ENCODE assay signal across 25 cellular contexts in the genomic region with DNA sequence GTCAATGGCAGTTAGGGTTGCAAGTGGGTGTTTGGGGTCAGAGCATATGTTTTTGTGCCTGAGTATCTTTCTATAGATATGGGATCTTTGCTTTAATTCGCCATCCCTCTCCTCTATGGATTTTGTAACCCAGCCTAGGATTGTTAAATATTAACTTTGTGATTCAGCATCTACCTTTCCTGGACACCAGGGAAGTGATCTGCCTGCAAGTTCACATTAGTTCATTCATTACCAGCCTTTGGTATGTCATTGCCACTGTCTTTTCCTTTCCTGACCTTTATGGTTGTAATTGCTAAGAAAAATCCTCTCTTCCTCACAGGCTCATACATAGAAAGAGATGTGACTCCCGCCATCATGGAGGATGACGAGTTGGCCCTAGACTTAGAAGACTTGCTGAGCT.
"Had no signal": no experiment of that assay in that cellular context is flagged by ENCODE, and none has a peak within 500 bp of the region (broad histone marks: within the 10 kb centered on the region; RNA-seq: fewer than 3 reads in every experiment).

No MANE protein-coding gene starts in this region.

- H3K4me3 Mint-ChIP-seq: activated CD4-positive, alpha-beta T cell treated with anti-CD3 and anti-CD28 coated beads, Interleukin-2, amount 10 ng/mL, durations not matched to agents 7 days and 5 days; activated CD8-positive, alpha-beta T cell treated with anti-CD3 and anti-CD28 coated beads, Interleukin-2, amount 10 ng/mL, durations not matched to agents 7 days and 5 days; activated naive CD4-positive, alpha-beta T cell treated with anti-CD3 and anti-CD28 coated beads, Interleukin-2, amount 10 ng/mL, durations not matched to agents 7 days and 5 days; activated naive CD8-positive, alpha-beta T cell; activated naive CD8-positive, alpha-beta T cell treated with anti-CD3 and anti-CD28 coated beads, Interleukin-2, amount 50 U/mL, for 24 hours; activated T-cell treated with anti-CD3 and anti-CD28 coated beads, Interleukin-2, amount 50 U/mL, for 24 hours had no signal

- ATAC-seq: activated CD8-positive, alpha-beta T cell treated with anti-CD3 and anti-CD28 coated beads, Interleukin-2, amount 10 ng/mL, durations not matched to agents 7 days and 5 days; activated naive CD8-positive, alpha-beta T cell treated with anti-CD3 and anti-CD28 coated beads, Interleukin-2, amount 50 U/mL, for 24 hours had no signal

- H3K4me2 ChIP-seq: PC-9 had no signal

- H3K27me3 Mint-ChIP-seq: activated CD4-positive, alpha-beta T cell treated with anti-CD3 and anti-CD28 coated beads, Interleukin-2, amount 10 ng/mL, durations not matched to agents 7 days and 5 days; activated naive CD4-positive, alpha-beta T cell treated with anti-CD3 and anti-CD28 coated beads, Interleukin-2, amount 10 ng/mL, durations not matched to agents 7 days and 5 days; activated naive CD8-positive, alpha-beta T cell treated with anti-CD3 and anti-CD28 coated beads, Interleukin-2, amount 50 U/mL, for 24 hours; activated T-cell treated with anti-CD3 and anti-CD28 coated beads, Interleukin-2, amount 50 U/mL, for 24 hours; brain had no signal

- H3K9me3 Mint-ChIP-seq: activated CD4-positive, alpha-beta T cell treated with anti-CD3 and anti-CD28 coated beads, Interleukin-2, amount 10 ng/mL, durations not matched to agents 7 days and 5 days; activated naive CD4-positive, alpha-beta T cell treated with anti-CD3 and anti-CD28 coated beads, Interleukin-2, amount 10 ng/mL, durations not matched to agents 7 days and 5 days; activated naive CD8-positive, alpha-beta T cell treated with anti-CD3 and anti-CD28 coated beads, Interleukin-2, amount 50 U/mL, for 24 hours; activated T-cell treated with anti-CD3 and anti-CD28 coated beads, Interleukin-2, amount 50 U/mL, for 24 hours; activated T-helper 2 cell treated with anti-CD3 and anti-CD28 coated beads, Interferon-gamma antibody, Interleukin-2, Interleukin-4, amounts not matched to agents 10 μg/mL and 5 μg/mL and 100 μg/mL, durations not matched to agents 14 hours and 24 hours and 36 hours; brain had no signal

- FAIRE-seq: bronchial epithelial cell, TTC549 had no signal

- H3K36me3 Mint-ChIP-seq: activated naive CD4-positive, alpha-beta T cell treated with anti-CD3 and anti-CD28 coated beads, Interleukin-2, amount 10 ng/mL, durations not matched to agents 7 days and 5 days; activated naive CD8-positive, alpha-beta T cell had no signal

- H3K4me3 ChIP-seq: PC-9 had no signal

- H2AFZ ChIP-seq: PC-9 had no signal

- H3K27ac Mint-ChIP-seq: activated CD4-positive, alpha-beta T cell treated with anti-CD3 and anti-CD28 coated beads, Interleukin-2, amount 10 ng/mL, durations not matched to agents 7 days and 5 days; activated CD8-positive, alpha-beta T cell treated with anti-CD3 and anti-CD28 coated beads, Interleukin-2, amount 10 ng/mL, durations not matched to agents 7 days and 5 days; activated naive CD4-positive, alpha-beta T cell treated with anti-CD3 and anti-CD28 coated beads, Interleukin-2, amount 10 ng/mL, durations not matched to agents 7 days and 5 days; activated naive CD8-positive, alpha-beta T cell; activated naive CD8-positive, alpha-beta T cell treated with anti-CD3 and anti-CD28 coated beads, Interleukin-2, amount 50 U/mL, for 24 hours; activated T-cell treated with anti-CD3 and anti-CD28 coated beads, Interleukin-2, amount 50 U/mL, for 24 hours; activated T-helper 2 cell treated with anti-CD3 and anti-CD28 coated beads, Interferon-gamma antibody, Interleukin-2, Interleukin-4, amounts not matched to agents 10 μg/mL and 5 μg/mL and 100 μg/mL, durations not matched to agents 14 hours and 24 hours and 36 hours had no signal

- H3K27ac ChIP-seq: PC-9 had no signal

- H3K4me1 Mint-ChIP-seq: activated CD4-positive, alpha-beta T cell treated with anti-CD3 and anti-CD28 coated beads, Interleukin-2, amount 10 ng/mL, durations not matched to agents 7 days and 5 days; activated naive CD4-positive, alpha-beta T cell treated with anti-CD3 and anti-CD28 coated beads, Interleukin-2, amount 10 ng/mL, durations not matched to agents 7 days and 5 days; activated naive CD8-positive, alpha-beta T cell treated with anti-CD3 and anti-CD28 coated beads, Interleukin-2, amount 50 U/mL, for 24 hours; brain had no signal

- DNase-seq: activated CD4-positive, alpha-beta T cell treated with anti-CD3 and anti-CD28 coated beads, Interleukin-2, amount 10 ng/mL, durations not matched to agents 7 days and 5 days; activated CD4-positive, alpha-beta T cell treated with anti-CD3 and anti-CD28 coated beads, Interleukin-2, amount 50 U/mL, for 48 hours; activated CD8-positive, alpha-beta T cell treated with anti-CD3 and anti-CD28 coated beads, Interleukin-2, amount 10 ng/mL, durations not matched to agents 7 days and 5 days; activated gamma-delta T cell treated with Interleukin-2 at 50 U/mL for 16 hours; activated naive CD4-positive, alpha-beta T cell treated with anti-CD3 and anti-CD28 coated beads, Interleukin-2, amount 10 ng/mL, durations not matched to agents 7 days and 5 days; activated naive CD8-positive, alpha-beta T cell treated with anti-CD3 and anti-CD28 coated beads, Interleukin-2, amount 50 U/mL, for 24 hours; activated T-cell treated with anti-CD3 and anti-CD28 coated beads, Interleukin-2, amount 50 U/mL, for 24 hours; anterior cingulate cortex; caudate nucleus; Karpas-422; KBM-7; NCI-H1105; NCI-H1417 treated with DMSO at 0.1 percent for 48 hours; NCI-H1694; NCI-H2029; NCI-H345; NCI-H524 treated with DMSO at 0.1 percent for 48 hours; PC-9; Right ventricle myocardium superior; SW 1271 had no signal
